In genomic region chr4:26400140-26400539, GRCh38 we compare ENCODE assay signal across 3 cellular contexts.
TF ChIP-seq lines count a peak whose summit lies in the region.

No MANE protein-coding gene starts in this region.

TF ChIP-seq in SK-N-SH, 30 proteins besides CTCF, POLR2A, EP300 and RAD21 (continued from another document):
- TF ChIP-seq, protein P1, sequence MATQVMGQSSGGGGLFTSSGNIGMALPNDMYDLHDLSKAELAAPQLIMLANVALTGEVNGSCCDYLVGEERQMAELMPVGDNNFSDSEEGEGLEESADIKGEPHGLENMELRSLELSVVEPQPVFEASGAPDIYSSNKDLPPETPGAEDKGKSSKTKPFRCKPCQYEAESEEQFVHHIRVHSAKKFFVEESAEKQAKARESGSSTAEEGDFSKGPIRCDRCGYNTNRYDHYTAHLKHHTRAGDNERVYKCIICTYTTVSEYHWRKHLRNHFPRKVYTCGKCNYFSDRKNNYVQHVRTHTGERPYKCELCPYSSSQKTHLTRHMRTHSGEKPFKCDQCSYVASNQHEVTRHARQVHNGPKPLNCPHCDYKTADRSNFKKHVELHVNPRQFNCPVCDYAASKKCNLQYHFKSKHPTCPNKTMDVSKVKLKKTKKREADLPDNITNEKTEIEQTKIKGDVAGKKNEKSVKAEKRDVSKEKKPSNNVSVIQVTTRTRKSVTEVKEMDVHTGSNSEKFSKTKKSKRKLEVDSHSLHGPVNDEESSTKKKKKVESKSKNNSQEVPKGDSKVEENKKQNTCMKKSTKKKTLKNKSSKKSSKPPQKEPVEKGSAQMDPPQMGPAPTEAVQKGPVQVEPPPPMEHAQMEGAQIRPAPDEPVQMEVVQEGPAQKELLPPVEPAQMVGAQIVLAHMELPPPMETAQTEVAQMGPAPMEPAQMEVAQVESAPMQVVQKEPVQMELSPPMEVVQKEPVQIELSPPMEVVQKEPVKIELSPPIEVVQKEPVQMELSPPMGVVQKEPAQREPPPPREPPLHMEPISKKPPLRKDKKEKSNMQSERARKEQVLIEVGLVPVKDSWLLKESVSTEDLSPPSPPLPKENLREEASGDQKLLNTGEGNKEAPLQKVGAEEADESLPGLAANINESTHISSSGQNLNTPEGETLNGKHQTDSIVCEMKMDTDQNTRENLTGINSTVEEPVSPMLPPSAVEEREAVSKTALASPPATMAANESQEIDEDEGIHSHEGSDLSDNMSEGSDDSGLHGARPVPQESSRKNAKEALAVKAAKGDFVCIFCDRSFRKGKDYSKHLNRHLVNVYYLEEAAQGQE (IDR thresholded peaks at IDR 0.05; ENCODE audit: low read depth, low read length) = no peak
- TF ChIP-seq FOXJ3 (CRISPR knock-in tag; IDR thresholded peaks at IDR 0.05) = no peak
- TF ChIP-seq CHD2 (IDR thresholded peaks at IDR 0.05; ENCODE audit: low read length, partially characterized antibody) = no peak
- TF ChIP-seq IRF3 (IDR thresholded peaks at IDR 0.05; ENCODE audit: low read depth, low read length) = no peak
- no peak for TF ChIP-seq NRF1 (IDR thresholded peaks at IDR 0.05; ENCODE audit: low read depth, low read length)
- no peak for TF ChIP-seq TEAD4 (IDR thresholded peaks at IDR 0.05; ENCODE audit: borderline replicate concordance, insufficient read depth)
- no peak for TF ChIP-seq USF2 (IDR thresholded peaks at IDR 0.05; ENCODE audit: borderline replicate concordance, low read depth, low read length)
- TF ChIP-seq GABPA (IDR thresholded peaks at IDR 0.05; ENCODE audit: low read depth) = no peak
- TF ChIP-seq, protein P2, sequence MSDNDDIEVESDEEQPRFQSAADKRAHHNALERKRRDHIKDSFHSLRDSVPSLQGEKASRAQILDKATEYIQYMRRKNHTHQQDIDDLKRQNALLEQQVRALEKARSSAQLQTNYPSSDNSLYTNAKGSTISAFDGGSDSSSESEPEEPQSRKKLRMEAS (IDR thresholded peaks at IDR 0.05; ENCODE audit: low read depth) = no peak
- no peak for TF ChIP-seq RCOR1 (IDR thresholded peaks at IDR 0.05; ENCODE audit: low read length)
- no peak for TF ChIP-seq MEF2A (IDR thresholded peaks at IDR 0.05; ENCODE audit: borderline replicate concordance, low read depth)

TF ChIP-seq in SK-N-SH treated with all-trans-retinoic acid at 6 μM for 48 hours, 23 proteins besides CTCF, POLR2A, EP300 and RAD21 (continued from another document):
- TF ChIP-seq, protein P3, sequence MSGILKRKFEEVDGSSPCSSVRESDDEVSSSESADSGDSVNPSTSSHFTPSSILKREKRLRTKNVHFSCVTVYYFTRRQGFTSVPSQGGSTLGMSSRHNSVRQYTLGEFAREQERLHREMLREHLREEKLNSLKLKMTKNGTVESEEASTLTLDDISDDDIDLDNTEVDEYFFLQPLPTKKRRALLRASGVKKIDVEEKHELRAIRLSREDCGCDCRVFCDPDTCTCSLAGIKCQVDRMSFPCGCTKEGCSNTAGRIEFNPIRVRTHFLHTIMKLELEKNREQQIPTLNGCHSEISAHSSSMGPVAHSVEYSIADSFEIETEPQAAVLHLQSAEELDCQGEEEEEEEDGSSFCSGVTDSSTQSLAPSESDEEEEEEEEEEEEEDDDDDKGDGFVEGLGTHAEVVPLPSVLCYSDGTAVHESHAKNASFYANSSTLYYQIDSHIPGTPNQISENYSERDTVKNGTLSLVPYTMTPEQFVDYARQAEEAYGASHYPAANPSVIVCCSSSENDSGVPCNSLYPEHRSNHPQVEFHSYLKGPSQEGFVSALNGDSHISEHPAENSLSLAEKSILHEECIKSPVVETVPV (CRISPR knock-in tag; IDR thresholded peaks at IDR 0.05) = no peak
- no peak for TF ChIP-seq RARB (CRISPR knock-in tag; IDR thresholded peaks at IDR 0.05)
- TF ChIP-seq ZC3H10 (CRISPR knock-in tag; IDR thresholded peaks at IDR 0.05) = no peak
- TF ChIP-seq PPARA (CRISPR knock-in tag; IDR thresholded peaks at IDR 0.05; ENCODE audit: borderline replicate concordance) = no peak
- no peak for TF ChIP-seq GLIS3 (CRISPR knock-in tag; IDR thresholded peaks at IDR 0.05)
- TF ChIP-seq TOX (CRISPR knock-in tag; IDR thresholded peaks at IDR 0.05; ENCODE audit: borderline replicate concordance) = no peak
- no peak for TF ChIP-seq BACH2 (CRISPR knock-in tag; IDR thresholded peaks at IDR 0.05; ENCODE audit: borderline replicate concordance)
- no peak for TF ChIP-seq ISL1 (CRISPR knock-in tag; IDR thresholded peaks at IDR 0.05)
- TF ChIP-seq TCF4 (CRISPR knock-in tag; IDR thresholded peaks at IDR 0.05; ENCODE audit: borderline replicate concordance) = no peak
- TF ChIP-seq ZFP3 (CRISPR knock-in tag; IDR thresholded peaks at IDR 0.05) = no peak
- TF ChIP-seq, protein P4, sequence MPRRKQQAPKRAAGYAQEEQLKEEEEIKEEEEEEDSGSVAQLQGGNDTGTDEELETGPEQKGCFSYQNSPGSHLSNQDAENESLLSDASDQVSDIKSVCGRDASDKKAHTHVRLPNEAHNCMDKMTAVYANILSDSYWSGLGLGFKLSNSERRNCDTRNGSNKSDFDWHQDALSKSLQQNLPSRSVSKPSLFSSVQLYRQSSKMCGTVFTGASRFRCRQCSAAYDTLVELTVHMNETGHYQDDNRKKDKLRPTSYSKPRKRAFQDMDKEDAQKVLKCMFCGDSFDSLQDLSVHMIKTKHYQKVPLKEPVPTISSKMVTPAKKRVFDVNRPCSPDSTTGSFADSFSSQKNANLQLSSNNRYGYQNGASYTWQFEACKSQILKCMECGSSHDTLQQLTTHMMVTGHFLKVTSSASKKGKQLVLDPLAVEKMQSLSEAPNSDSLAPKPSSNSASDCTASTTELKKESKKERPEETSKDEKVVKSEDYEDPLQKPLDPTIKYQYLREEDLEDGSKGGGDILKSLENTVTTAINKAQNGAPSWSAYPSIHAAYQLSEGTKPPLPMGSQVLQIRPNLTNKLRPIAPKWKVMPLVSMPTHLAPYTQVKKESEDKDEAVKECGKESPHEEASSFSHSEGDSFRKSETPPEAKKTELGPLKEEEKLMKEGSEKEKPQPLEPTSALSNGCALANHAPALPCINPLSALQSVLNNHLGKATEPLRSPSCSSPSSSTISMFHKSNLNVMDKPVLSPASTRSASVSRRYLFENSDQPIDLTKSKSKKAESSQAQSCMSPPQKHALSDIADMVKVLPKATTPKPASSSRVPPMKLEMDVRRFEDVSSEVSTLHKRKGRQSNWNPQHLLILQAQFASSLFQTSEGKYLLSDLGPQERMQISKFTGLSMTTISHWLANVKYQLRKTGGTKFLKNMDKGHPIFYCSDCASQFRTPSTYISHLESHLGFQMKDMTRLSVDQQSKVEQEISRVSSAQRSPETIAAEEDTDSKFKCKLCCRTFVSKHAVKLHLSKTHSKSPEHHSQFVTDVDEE (CRISPR knock-in tag; IDR thresholded peaks at IDR 0.05) = no peak
- no peak for TF ChIP-seq CSDC2 (CRISPR knock-in tag; IDR thresholded peaks at IDR 0.05)
- TF ChIP-seq SNAI2 (CRISPR knock-in tag; IDR thresholded peaks at IDR 0.05) = no peak
- TF ChIP-seq ZNF8 (CRISPR knock-in tag; IDR thresholded peaks at IDR 0.05) = no peak
- no peak for TF ChIP-seq ESRRG (CRISPR knock-in tag; IDR thresholded peaks at IDR 0.05)

TF ChIP-seq in WTC11, 78 proteins besides CTCF, POLR2A, EP300 and RAD21 (continued from another document):
- TF ChIP-seq FOXP4 (CRISPR knock-in tag; IDR thresholded peaks at IDR 0.05) (no peak), TEAD4 (CRISPR knock-in tag; IDR thresholded peaks at IDR 0.05) (no peak)
- TF ChIP-seq, protein P5, sequence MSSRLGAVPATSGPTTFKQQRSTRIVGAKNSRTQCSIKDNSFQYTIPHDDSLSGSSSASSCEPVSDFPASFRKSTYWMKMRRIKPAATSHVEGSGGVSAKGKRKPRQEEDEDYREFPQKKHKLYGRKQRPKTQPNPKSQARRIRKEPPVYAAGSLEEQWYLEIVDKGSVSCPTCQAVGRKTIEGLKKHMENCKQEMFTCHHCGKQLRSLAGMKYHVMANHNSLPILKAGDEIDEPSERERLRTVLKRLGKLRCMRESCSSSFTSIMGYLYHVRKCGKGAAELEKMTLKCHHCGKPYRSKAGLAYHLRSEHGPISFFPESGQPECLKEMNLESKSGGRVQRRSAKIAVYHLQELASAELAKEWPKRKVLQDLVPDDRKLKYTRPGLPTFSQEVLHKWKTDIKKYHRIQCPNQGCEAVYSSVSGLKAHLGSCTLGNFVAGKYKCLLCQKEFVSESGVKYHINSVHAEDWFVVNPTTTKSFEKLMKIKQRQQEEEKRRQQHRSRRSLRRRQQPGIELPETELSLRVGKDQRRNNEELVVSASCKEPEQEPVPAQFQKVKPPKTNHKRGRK (CRISPR knock-in tag; IDR thresholded peaks at IDR 0.05; ENCODE audit: borderline replicate concordance) = no peak
- TF ChIP-seq, protein P6, sequence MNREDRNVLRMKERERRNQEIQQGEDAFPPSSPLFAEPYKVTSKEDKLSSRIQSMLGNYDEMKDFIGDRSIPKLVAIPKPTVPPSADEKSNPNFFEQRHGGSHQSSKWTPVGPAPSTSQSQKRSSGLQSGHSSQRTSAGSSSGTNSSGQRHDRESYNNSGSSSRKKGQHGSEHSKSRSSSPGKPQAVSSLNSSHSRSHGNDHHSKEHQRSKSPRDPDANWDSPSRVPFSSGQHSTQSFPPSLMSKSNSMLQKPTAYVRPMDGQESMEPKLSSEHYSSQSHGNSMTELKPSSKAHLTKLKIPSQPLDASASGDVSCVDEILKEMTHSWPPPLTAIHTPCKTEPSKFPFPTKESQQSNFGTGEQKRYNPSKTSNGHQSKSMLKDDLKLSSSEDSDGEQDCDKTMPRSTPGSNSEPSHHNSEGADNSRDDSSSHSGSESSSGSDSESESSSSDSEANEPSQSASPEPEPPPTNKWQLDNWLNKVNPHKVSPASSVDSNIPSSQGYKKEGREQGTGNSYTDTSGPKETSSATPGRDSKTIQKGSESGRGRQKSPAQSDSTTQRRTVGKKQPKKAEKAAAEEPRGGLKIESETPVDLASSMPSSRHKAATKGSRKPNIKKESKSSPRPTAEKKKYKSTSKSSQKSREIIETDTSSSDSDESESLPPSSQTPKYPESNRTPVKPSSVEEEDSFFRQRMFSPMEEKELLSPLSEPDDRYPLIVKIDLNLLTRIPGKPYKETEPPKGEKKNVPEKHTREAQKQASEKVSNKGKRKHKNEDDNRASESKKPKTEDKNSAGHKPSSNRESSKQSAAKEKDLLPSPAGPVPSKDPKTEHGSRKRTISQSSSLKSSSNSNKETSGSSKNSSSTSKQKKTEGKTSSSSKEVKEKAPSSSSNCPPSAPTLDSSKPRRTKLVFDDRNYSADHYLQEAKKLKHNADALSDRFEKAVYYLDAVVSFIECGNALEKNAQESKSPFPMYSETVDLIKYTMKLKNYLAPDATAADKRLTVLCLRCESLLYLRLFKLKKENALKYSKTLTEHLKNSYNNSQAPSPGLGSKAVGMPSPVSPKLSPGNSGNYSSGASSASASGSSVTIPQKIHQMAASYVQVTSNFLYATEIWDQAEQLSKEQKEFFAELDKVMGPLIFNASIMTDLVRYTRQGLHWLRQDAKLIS (CRISPR knock-in tag; IDR thresholded peaks at IDR 0.05; ENCODE audit: borderline replicate concordance) = no peak
